Comparison of ENCODE assay signal across 20 cellular contexts in genomic region chr9:124122321-124122720, GRCh38.
"Had no signal": no experiment of that assay in that cellular context is flagged by ENCODE, and none has a peak within 500 bp of the region (broad histone marks: within the 10 kb centered on the region; RNA-seq: fewer than 3 reads in every experiment).

No MANE protein-coding gene starts in this region.

- H3K27ac Mint-ChIP-seq: activated CD8-positive, alpha-beta T cell treated with anti-CD3 and anti-CD28 coated beads for 36 hours; activated naive CD4-positive, alpha-beta T cell treated with anti-CD3 and anti-CD28 coated beads, Interleukin-2, amount 50 U/mL, for 72 hours; naive thymus-derived CD8-positive, alpha-beta T cell had no signal

- H3K9me3 Mint-ChIP-seq: activated B cell treated with CpG ODN at 0.5 μM for 24 hours; activated naive CD4-positive, alpha-beta T cell treated with anti-CD3 and anti-CD28 coated beads, Interleukin-2, amount 50 U/mL, for 72 hours; memory B cell had no signal

- H3K4me3 Mint-ChIP-seq: activated B cell treated with CpG ODN at 0.5 μM for 24 hours; activated CD8-positive, alpha-beta T cell treated with anti-CD3 and anti-CD28 coated beads for 36 hours; memory B cell; naive thymus-derived CD8-positive, alpha-beta T cell had no signal

- DNase-seq: activated B cell treated with CpG ODN at 0.5 μM for 24 hours; activated CD8-positive, alpha-beta memory T cell treated with anti-CD3 and anti-CD28 coated beads, Interleukin-2, amount 50 U/mL, for 4 hours; activated effector memory CD4-positive, alpha-beta T cell treated with anti-CD3 and anti-CD28 coated beads, Interleukin-2, amount 50 U/mL, for 16 hours; activated T-cell treated with anti-CD3 and anti-CD28 coated beads, Interleukin-2, amount 50 U/mL, for 48 hours; erythroblast; kidney; left ventricle myocardium inferior; mucosa of descending colon; naive thymus-derived CD8-positive, alpha-beta T cell; nucleus accumbens; small intestine; stimulated activated CD4-positive, alpha-beta T cell treated with anti-CD3 and anti-CD28 coated beads, Interleukin-4, amount 100 ng/mL, for 24 hours; stimulated activated naive CD4-positive, alpha-beta T cell treated with Interleukin-2 at 50 U/mL for 16 hours; substantia nigra had no signal

- H3K4me3 ChIP-seq: cardiac muscle cell, hepatocyte, left ventricle myocardium inferior, mucosa of descending colon, tibial nerve had no signal

- H3K36me3 Mint-ChIP-seq: activated naive CD4-positive, alpha-beta T cell treated with anti-CD3 and anti-CD28 coated beads, Interleukin-2, amount 50 U/mL, for 72 hours; memory B cell had no signal
